ENCODE assay signal across 21 cellular contexts in the genomic region with DNA sequence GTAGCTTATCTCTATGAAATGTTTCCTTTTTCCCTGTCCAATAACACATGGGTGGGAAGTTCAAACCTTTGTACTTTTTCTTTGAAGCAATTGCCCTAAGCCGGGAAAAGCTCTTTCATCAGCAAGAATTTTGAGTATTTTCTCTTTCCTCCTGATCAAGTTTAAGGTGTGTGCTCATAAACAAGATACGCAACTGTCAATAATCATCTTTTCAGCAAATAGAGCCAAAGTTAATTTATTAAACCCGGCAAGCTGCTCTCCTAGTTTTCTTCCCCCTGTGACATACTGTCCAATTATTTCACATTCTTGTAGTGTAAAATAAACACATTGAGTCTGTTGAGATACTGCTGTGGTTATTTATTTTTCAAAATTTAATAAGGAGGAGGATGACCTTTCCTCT.
DNase-seq lines count a peak whose midpoint lies in the region; ATAC-seq, FAIRE-seq and TF ChIP-seq lines count a peak whose summit lies in the region.
"Had no signal": no experiment of that assay in that cellular context is flagged by ENCODE, and none has a peak within 500 bp of the region (broad histone marks: within the 10 kb centered on the region; RNA-seq: fewer than 3 reads in every experiment).

No MANE protein-coding gene starts in this region.

- FAIRE-seq in A549 (lab: Jason Lieb, UNC) (no peak), HepG2 (lab: Jason Lieb, UNC) (no peak)
- FAIRE-seq: A204.1 had no signal

- H3K36me3 Mint-ChIP-seq in HFFc6 (ENCODE audit: low read depth), result no peaks in the 10 kb centered on the region
- H3K36me3 Mint-ChIP-seq in activated CD4-positive, alpha-beta memory T cell treated with anti-CD3 and anti-CD28 coated beads, Interleukin-2, amount 10 ng/mL, durations not matched to agents 7 days and 5 days (ENCODE audit: low read depth), result no peaks in the 10 kb centered on the region
- H3K36me3 Mint-ChIP-seq in stimulated activated memory B cell treated with anti-CD40 and anti-IgM and Interleukin-4, amounts not matched to agents 10 μg/mL and 1 μg/mL and 100 μg/mL, for 72 hours, result no peaks in the 10 kb centered on the region

- TF ChIP-seq CTCF in A549 (IDR thresholded peaks at IDR 0.05), result no peak
- TF ChIP-seq CTCF in HFFc6 (IDR thresholded peaks at IDR 0.05), result no peak
- no peak for TF ChIP-seq CTCF in HepG2 (CRISPR knock-in tag; IDR thresholded peaks at IDR 0.05)

- H3K27ac Mint-ChIP-seq in HFFc6, result peak overlapping the region; percentile 89; the same call in 1 of the 2 replicates
- no peak overlapping the region for H3K27ac Mint-ChIP-seq in activated CD4-positive, alpha-beta memory T cell treated with anti-CD3 and anti-CD28 coated beads, Interleukin-2, amount 10 ng/mL, durations not matched to agents 7 days and 5 days
- no peak overlapping the region for H3K27ac Mint-ChIP-seq in stimulated activated memory B cell treated with anti-CD40 and anti-IgM and Interleukin-4, amounts not matched to agents 10 μg/mL and 1 μg/mL and 100 μg/mL, for 72 hours
- H3K27ac Mint-ChIP-seq: H9 had no signal

- H3K27me3 ChIP-seq in SJSA1 (replicated peaks) (no peaks in the 10 kb centered on the region), HepG2 (ENCODE audit: control insufficient read depth in 1 of 2, insufficient read depth in 2 of 2, low read length in 2 of 2) (0 out of 5 replicates have a peak, but pooled peaks cover 0 to 4% of the 10 kb centered on the region in 2 experiments)

- ATAC-seq in A549, result peak in 1 of 2 experiments; percentile 68; a peak in 3 of 6 replicates
- peak; percentile 68 for ATAC-seq in HepG2
- ATAC-seq in GM21619 (IDR thresholded peaks at IDR 0.05; ENCODE audit: unreplicated experiment), result no peak
- ATAC-seq in stimulated activated memory B cell treated with anti-CD40 and anti-IgM and Interleukin-4, amounts not matched to agents 10 μg/mL and 1 μg/mL and 100 μg/mL, for 72 hours, result no peak

- H3K4me1 Mint-ChIP-seq in HFFc6 (ENCODE audit: low read depth), result peaks cover 94% of the 10 kb centered on the region
- H3K4me1 Mint-ChIP-seq in activated CD4-positive, alpha-beta memory T cell treated with anti-CD3 and anti-CD28 coated beads, Interleukin-2, amount 10 ng/mL, durations not matched to agents 7 days and 5 days, result no peaks in the 10 kb centered on the region
- H3K4me1 Mint-ChIP-seq in stimulated activated memory B cell treated with anti-CD40 and anti-IgM and Interleukin-4, amounts not matched to agents 10 μg/mL and 1 μg/mL and 100 μg/mL, for 72 hours, result peaks cover 13% of the 10 kb centered on the region

- H3K9ac ChIP-seq in HepG2 (ENCODE audit: insufficient read depth, low read depth, low read length), result no peak overlapping the region

- no peaks in the 10 kb centered on the region for H3K79me2 ChIP-seq in HepG2 (ENCODE audit: insufficient read depth, low read length)

- no peak for TF ChIP-seq POLR2A in A549 (IDR thresholded peaks at IDR 0.05; ENCODE audit: low read length)
- no peak for TF ChIP-seq POLR2A in HepG2 (IDR thresholded peaks at IDR 0.05; ENCODE audit: insufficient read depth in 1 of 2, low read depth in 2 of 2, low read length in 2 of 2)

- POLR2A ChIA-PET in A549 (lab: Yijun Ruan, JAX) (interaction anchor here (1.2 to 4.0 kb wide), 4 partner anchors 8 to 194 kb away, joined by 4 to 26 read pairs (median 7); a partner anchor contains a TSS), HepG2 (lab: Yijun Ruan, JAX) (interaction anchor here (1.6 kb wide), 1 partner anchor 119 kb away, joined by 4 read pairs; no protein-coding TSS in a partner anchor)
- POLR2A ChIA-PET in activated CD4-positive, alpha-beta memory T cell treated with anti-CD3 and anti-CD28 coated beads, Interleukin-2, amount 10 ng/mL, durations not matched to agents 7 days and 5 days (lab: Charles Lee), result no interaction called here

- peak in 1 of 2 experiments; percentile 88 for DNase-seq in A549 (ENCODE audit: low read depth in 1 of 2, low spot score in 1 of 2)
- no peak for DNase-seq in HFFc6
- no peak for DNase-seq in SJSA1 (ENCODE audit: low read depth in 1 of 2, low spot score in 2 of 2)
- DNase-seq in HepG2 (ENCODE audit: low spot score), result peak; percentile 55
- DNase-seq in activated CD4-positive, alpha-beta memory T cell treated with anti-CD3 and anti-CD28 coated beads, Interleukin-2, amount 10 ng/mL, durations not matched to agents 7 days and 5 days, result no peak
- DNase-seq in DMS53 (lab: John Stamatoyannopoulos, UW), result no peak
- DNase-seq: C1 segment of cervical spinal cord, DMS 273 treated with DMSO at 0.1 percent for 48 hours, GF-D8, H9, KG1, NCI-H1048, NCI-H1694 treated with DMSO at 0.1 percent for 48 hours, NCI-H2107, NCI-H2227 treated with DMSO at 0.1 percent for 48 hours, NCI-H524, RPMI8226 had no signal

- H3K9me3 ChIP-seq in A549 (peaks cover 13% of the 10 kb centered on the region; the same call in 2 of the 3 replicates), SJSA1 (replicated peaks) (no peaks in the 10 kb centered on the region), HepG2 (ENCODE audit: low read length) (no peaks in the 10 kb centered on the region)

- TF ChIP-seq RAD21 in A549 (conservative IDR thresholded peaks at IDR 0.05 in 1 of 2, IDR thresholded peaks at IDR 0.05 in 1 of 2) (0 out of 5 replicates have a peak, but pooled peaks of 1 of the 2 experiments have one; percentile 15), HepG2 (CRISPR knock-in tag; IDR thresholded peaks at IDR 0.05) (no peak)

- no peak overlapping the region for H2AFZ ChIP-seq in HepG2 (ENCODE audit: low read length)

- CTCF ChIA-PET in A549 (lab: Yijun Ruan, JAX), result interaction anchor here (0.9 to 4.8 kb wide), 6 partner anchors 13 to 197 kb away, joined by 3 to 36 read pairs (median 4); a partner anchor contains a TSS
- CTCF ChIA-PET in HepG2 (lab: Yijun Ruan, JAX; ENCODE audit: low intra/inter-chr PET ratio, low total read pairs), result no interaction called here
- CTCF ChIA-PET in activated CD4-positive, alpha-beta memory T cell treated with anti-CD3 and anti-CD28 coated beads, Interleukin-2, amount 10 ng/mL, durations not matched to agents 7 days and 5 days (lab: Charles Lee), result no interaction called here

- H3K27ac ChIP-seq in A549, result peak overlapping the region; percentile 92 to 98
- peak overlapping the region; percentile 64 for H3K27ac ChIP-seq in SJSA1
- no peak overlapping the region for H3K27ac ChIP-seq in HepG2 (ENCODE audit: extremely low read length, insufficient read depth, low read length)
- H3K27ac ChIP-seq: HL-60 had no signal

- peak; percentile 79 to 94; a peak in 4 of 5 replicates for TF ChIP-seq EP300 in A549 (IDR thresholded peaks at IDR 0.05)
- peak in 1 of 2 experiments; percentile 31; a peak in 1 of 4 replicates for TF ChIP-seq EP300 in HepG2 (IDR thresholded peaks at IDR 0.05; ENCODE audit: low read depth in 2 of 2, low read length in 2 of 2)
- TF ChIP-seq EP300 in HepG2 (CRISPR knock-in tag; IDR thresholded peaks at IDR 0.05; ENCODE audit: borderline replicate concordance), result no peak

- no peaks in the 10 kb centered on the region for H4K20me1 ChIP-seq in HepG2 (ENCODE audit: insufficient read depth, low read length)

- H3K4me1 ChIP-seq in A549 (peaks cover 57% of the 10 kb centered on the region), SJSA1 (replicated peaks) (peaks cover 47% of the 10 kb centered on the region), HepG2 (ENCODE audit: insufficient read depth, low read length) (peaks cover 17% of the 10 kb centered on the region)

- H3K27me3 Mint-ChIP-seq in HFFc6 (ENCODE audit: insufficient read depth), result no peaks in the 10 kb centered on the region
- no peaks in the 10 kb centered on the region for H3K27me3 Mint-ChIP-seq in activated CD4-positive, alpha-beta memory T cell treated with anti-CD3 and anti-CD28 coated beads, Interleukin-2, amount 10 ng/mL, durations not matched to agents 7 days and 5 days
- peaks cover 8% of the 10 kb centered on the region for H3K27me3 Mint-ChIP-seq in stimulated activated memory B cell treated with anti-CD40 and anti-IgM and Interleukin-4, amounts not matched to agents 10 μg/mL and 1 μg/mL and 100 μg/mL, for 72 hours

- H3K36me3 ChIP-seq in SJSA1 (no peaks in the 10 kb centered on the region; the same call in 1 of the 2 replicates), HepG2 (replicated peaks in 1 of 2; ENCODE audit: control insufficient read depth in 1 of 2, insufficient read depth in 2 of 2, low read length in 2 of 2) (no peaks in the 10 kb centered on the region)

- no TSS peak for BruUV-seq in HepG2 (replicated peaks; lab: Mats Ljungman, UMichigan)

- WGBS in A549 (ENCODE audit: missing lambda C conversion rate), result 1% methylated on average over 3 of the region's 3 CpGs
- 1% methylated on average over 3 of the region's 3 CpGs for WGBS in HepG2 (ENCODE audit: low lambda C conversion rate)

- in situ Hi-C loops in HepG2 (cut with HindIII; ENCODE audit: extremely low pct_ligation_motif_present, low pct_unique_long_range_greater_than_20kb), result loop anchor here (5.0 kb wide), 1 partner anchor 182 kb away; no protein-coding TSS in a partner anchor

- H3K4me2 ChIP-seq in A549, result peak overlapping the region; percentile 69
- H3K4me2 ChIP-seq in HepG2 (ENCODE audit: low read depth, low read length), result no peak overlapping the region

- H3K4me3 Mint-ChIP-seq in HFFc6, result no peak overlapping the region
- H3K4me3 Mint-ChIP-seq in activated CD4-positive, alpha-beta memory T cell treated with anti-CD3 and anti-CD28 coated beads, Interleukin-2, amount 10 ng/mL, durations not matched to agents 7 days and 5 days, result no peak overlapping the region
- H3K4me3 Mint-ChIP-seq in stimulated activated memory B cell treated with anti-CD40 and anti-IgM and Interleukin-4, amounts not matched to agents 10 μg/mL and 1 μg/mL and 100 μg/mL, for 72 hours, result no peak overlapping the region
- H3K4me3 Mint-ChIP-seq: H9 had no signal

- H3K4me3 ChIP-seq in A549, result peak overlapping the region; percentile 22
- no peak overlapping the region for H3K4me3 ChIP-seq in SJSA1
- no peak overlapping the region for H3K4me3 ChIP-seq in HepG2 (replicated peaks in 1 of 3; ENCODE audit: insufficient read depth in 1 of 3, low read depth in 2 of 3, low read length in 3 of 3)

- intact Hi-C loops in HepG2 (cut with micrococcal nuclease; ENCODE audit: unreplicated experiment), result loop anchor here (5.0 kb wide), 1 partner anchor 192 kb away; a partner anchor contains a TSS

- no peaks in the 10 kb centered on the region for H3K9me3 Mint-ChIP-seq in HFFc6
- no peaks in the 10 kb centered on the region for H3K9me3 Mint-ChIP-seq in activated CD4-positive, alpha-beta memory T cell treated with anti-CD3 and anti-CD28 coated beads, Interleukin-2, amount 10 ng/mL, durations not matched to agents 7 days and 5 days
- H3K9me3 Mint-ChIP-seq in stimulated activated memory B cell treated with anti-CD40 and anti-IgM and Interleukin-4, amounts not matched to agents 10 μg/mL and 1 μg/mL and 100 μg/mL, for 72 hours, result no peaks in the 10 kb centered on the region
- H3K9me3 Mint-ChIP-seq: H9 had no signal

TF ChIP-seq in A549, 52 proteins besides CTCF, POLR2A, EP300 and RAD21 (continues in another document):
- TF ChIP-seq FOSL2 (IDR thresholded peaks at IDR 0.05) (no peak; the same call in 1 of the 2 replicates), FOSL2 (CRISPR knock-in tag; IDR thresholded peaks at IDR 0.05) (peak; percentile 76), FOSB (CRISPR knock-in tag; IDR thresholded peaks at IDR 0.05) (0 out of 2 replicates have a peak, but pooled peaks have one; percentile 9)

TF ChIP-seq in HepG2, 621 proteins besides CTCF, POLR2A, EP300 and RAD21 (continues in another document):
- TF ChIP-seq NFIC (IDR thresholded peaks at IDR 0.05; ENCODE audit: low read length), result peak; percentile 55; the same call in 1 of the 2 replicates
- TF ChIP-seq ZNF484 (CRISPR knock-in tag; IDR thresholded peaks at IDR 0.05; ENCODE audit: borderline replicate concordance, low read depth), result no peak
